14 cellular contexts compared by ENCODE assay signal in genomic region chr6:46288863-46289262, GRCh38.
"Had no signal": no experiment of that assay in that cellular context is flagged by ENCODE, and none has a peak within 500 bp of the region (broad histone marks: within the 10 kb centered on the region; RNA-seq: fewer than 3 reads in every experiment).

No MANE protein-coding gene starts in this region.

- DNase-seq: activated CD4-positive, CD25-positive, alpha-beta regulatory T cell treated with anti-CD3 and anti-CD28 coated beads, Interleukin-2, amount 50 U/mL, for 72 hours; activated naive CD4-positive, alpha-beta T cell treated with anti-CD3 and anti-CD28 coated beads, Interleukin-2, amount 50 U/mL, for 16 hours; head of caudate nucleus; lower lobe of right lung; ovary; stimulated activated CD4-positive, alpha-beta T cell treated with anti-CD3 and anti-CD28 coated beads, Interleukin-2, amount 100 ng/mL, for 48 hours; stimulated activated naive B cell treated with anti-CD40 and anti-IgM and Interleukin-4, amounts not matched to agents 10 μg/mL and 1 μg/mL and 100 μg/mL, for 72 hours; T-helper 9 cell; thyroid gland had no signal

- H3K4me3 ChIP-seq: lower lobe of right lung, ovary, thyroid gland had no signal

- H3K9me3 ChIP-seq: lower lobe of right lung, ovary, thyroid gland had no signal

- H3K27me3 ChIP-seq: ovary, thyroid gland had no signal

- H3K36me3 ChIP-seq: lower lobe of right lung, ovary, thyroid gland had no signal

- FAIRE-seq: astrocyte, bronchial epithelial cell, frontal cortex, urothelium cell line had no signal

- H3K27ac ChIP-seq: epithelial cell of prostate, lower lobe of right lung, ovary, thyroid gland had no signal

- H3K9me3 Mint-ChIP-seq: stimulated activated naive B cell treated with anti-CD40 and anti-IgM and Interleukin-4, amounts not matched to agents 10 μg/mL and 1 μg/mL and 100 μg/mL, for 72 hours had no signal

- H3K4me3 Mint-ChIP-seq: stimulated activated naive B cell treated with anti-CD40 and anti-IgM and Interleukin-4, amounts not matched to agents 10 μg/mL and 1 μg/mL and 100 μg/mL, for 72 hours had no signal

- H3K4me1 ChIP-seq: lower lobe of right lung, thyroid gland had no signal

- H3K27ac Mint-ChIP-seq: stimulated activated naive B cell treated with anti-CD40 and anti-IgM and Interleukin-4, amounts not matched to agents 10 μg/mL and 1 μg/mL and 100 μg/mL, for 72 hours had no signal
